ENCODE assay signal across 20 cellular contexts in the genomic region with DNA sequence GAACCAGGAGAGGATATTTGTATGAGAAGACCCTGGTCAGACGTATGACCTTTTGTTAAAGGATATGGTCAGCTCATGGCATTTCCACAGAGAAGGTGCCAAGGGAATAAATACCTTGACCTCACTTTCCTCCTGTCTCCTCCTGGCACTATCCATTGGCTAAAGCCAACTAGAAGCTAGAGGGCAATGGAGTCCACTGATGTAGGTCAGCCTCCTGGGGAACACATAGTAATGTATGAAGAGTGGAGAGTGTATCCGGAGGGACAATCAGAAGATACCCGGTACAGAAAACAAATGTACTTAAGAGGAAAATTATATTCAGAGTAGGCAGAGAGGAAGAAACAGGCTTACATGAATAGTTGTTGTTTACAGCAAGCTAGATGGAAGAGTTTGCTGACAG. TPM values are rescaled to one million over a fixed set of nuclear protein-coding genes. Genes with fewer than 3 reads are reported as not detected.
"Had no signal": no experiment of that assay in that cellular context is flagged by ENCODE, and none has a peak within 500 bp of the region (broad histone marks: within the 10 kb centered on the region; RNA-seq: fewer than 3 reads in every experiment).

No MANE protein-coding gene starts in this region.

- H3K36me3 ChIP-seq: neutrophil, transverse colon had no signal

- H3K4me1 ChIP-seq: transverse colon had no signal

- H3K27ac Mint-ChIP-seq: activated T-helper 1 cell treated with anti-CD3 and anti-CD28 coated beads, Interleukin-12 subunit alpha, Interleukin-12 subunit beta, Interleukin-2, Interleukin-4 antibody, amounts not matched to agents 30 ng/mL and 10 ng/mL and 1 ng/mL, durations not matched to agents 14 hours and 24 hours and 36 hours; effector memory CD8-positive, alpha-beta T cell; naive B cell; stimulated activated memory B cell treated with anti-CD40 and anti-IgM and Interleukin-4, amounts not matched to agents 10 μg/mL and 1 μg/mL and 100 μg/mL, for 72 hours had no signal

- H3K4me3 Mint-ChIP-seq: activated T-helper 1 cell treated with anti-CD3 and anti-CD28 coated beads, Interleukin-12 subunit alpha, Interleukin-12 subunit beta, Interleukin-2, Interleukin-4 antibody, amounts not matched to agents 30 ng/mL and 10 ng/mL and 1 ng/mL, durations not matched to agents 14 hours and 24 hours and 36 hours; effector memory CD8-positive, alpha-beta T cell; naive B cell; stimulated activated memory B cell treated with anti-CD40 and anti-IgM and Interleukin-4, amounts not matched to agents 10 μg/mL and 1 μg/mL and 100 μg/mL, for 72 hours had no signal

- H3K4me3 ChIP-seq: transverse colon had no signal

- ATAC-seq: effector memory CD8-positive, alpha-beta T cell; left colon; stimulated activated memory B cell treated with anti-CD40 and anti-IgM and Interleukin-4, amounts not matched to agents 10 μg/mL and 1 μg/mL and 100 μg/mL, for 72 hours had no signal

- H3K27me3 ChIP-seq: neutrophil, transverse colon had no signal

- H3K36me3 Mint-ChIP-seq: stimulated activated memory B cell treated with anti-CD40 and anti-IgM and Interleukin-4, amounts not matched to agents 10 μg/mL and 1 μg/mL and 100 μg/mL, for 72 hours had no signal

- H3K4me1 Mint-ChIP-seq: naive B cell; stimulated activated memory B cell treated with anti-CD40 and anti-IgM and Interleukin-4, amounts not matched to agents 10 μg/mL and 1 μg/mL and 100 μg/mL, for 72 hours had no signal

- DNase-seq: activated CD4-positive, alpha-beta T cell treated with anti-CD3 and anti-CD28 coated beads, Interleukin-2, amount 50 U/mL, for 1 hour; activated naive CD4-positive, alpha-beta T cell; anterior cingulate cortex; dermis blood vessel endothelial cell; effector memory CD8-positive, alpha-beta T cell; foreskin melanocyte; left colon; naive B cell; posterior cingulate gyrus; stimulated activated CD4-positive, alpha-beta T cell treated with anti-CD3 and anti-CD28 coated beads, Interleukin-2, amount 100 ng/mL, for 48 hours; SW 1271; transverse colon had no signal

- H3K9me3 ChIP-seq: neutrophil, transverse colon had no signal

- H3K9me3 Mint-ChIP-seq: activated T-helper 1 cell treated with anti-CD3 and anti-CD28 coated beads, Interleukin-12 subunit alpha, Interleukin-12 subunit beta, Interleukin-2, Interleukin-4 antibody, amounts not matched to agents 30 ng/mL and 10 ng/mL and 1 ng/mL, durations not matched to agents 14 hours and 24 hours and 36 hours had no signal

RNA-seq across cellular contexts. Expression of a gene that starts 0.7 kb away (rescaled TPM):
- total RNA-seq: activated CD8-positive, alpha-beta memory T cell treated with anti-CD3 and anti-CD28 coated beads for 36 hours; activated T-helper 1 cell treated with anti-CD3 and anti-CD28 coated beads, Interleukin-12 subunit alpha, Interleukin-12 subunit beta, Interleukin-2, Interleukin-4 antibody, amounts not matched to agents 30 ng/mL and 10 ng/mL and 1 ng/mL, durations not matched to agents 14 hours and 24 hours and 36 hours; chondrocyte; dermis blood vessel endothelial cell; left colon; lung microvascular endothelial cell; mononuclear cell; T-helper 2 cell treated with Interferon-gamma antibody and Interleukin-4, amounts not matched to agents 100 ng/mL and 5 ng/mL, for 36 hours; transverse colon had no signal
